In the genomic region with DNA sequence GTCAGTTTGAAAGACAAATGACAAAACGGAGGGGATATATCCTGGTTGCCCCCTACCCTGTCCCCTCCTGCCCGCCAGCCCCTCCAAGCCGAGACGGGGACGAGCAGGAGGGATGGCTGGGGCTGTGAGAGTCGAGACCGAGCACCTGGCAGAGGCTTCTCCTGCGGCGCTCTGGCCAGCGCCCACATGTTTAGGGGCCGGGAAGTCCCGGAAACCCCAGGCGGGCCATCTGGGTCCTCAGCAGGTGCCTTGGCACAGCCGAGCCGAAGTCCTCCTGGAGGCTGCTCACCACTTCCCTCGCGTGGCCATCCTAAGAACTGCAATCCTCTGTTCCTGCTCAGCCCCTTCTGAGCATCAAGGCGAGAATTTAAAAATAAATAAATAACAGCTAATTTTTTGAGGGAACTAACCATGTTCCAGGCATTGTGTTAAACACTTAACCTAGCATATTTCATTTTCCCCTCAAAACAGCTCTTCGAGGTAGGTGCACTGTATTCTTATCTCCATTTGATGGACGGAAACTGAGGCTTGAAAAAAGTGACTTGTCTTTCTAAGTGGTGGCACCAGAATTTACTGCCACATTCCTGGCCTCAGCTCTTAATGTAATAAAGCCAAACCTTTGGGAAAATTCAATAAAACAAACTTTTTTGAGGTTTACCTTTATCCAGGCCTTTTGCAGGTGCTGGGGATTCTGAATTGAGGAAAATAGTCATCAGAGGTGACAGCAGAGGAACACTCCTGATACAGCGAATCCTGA, we compare ENCODE assay signal across 8 cellular contexts. TPM values are rescaled to one million over a fixed set of nuclear protein-coding genes. Genes with fewer than 3 reads are reported as not detected.
DNase-seq lines count a peak whose midpoint lies in the region; ATAC-seq and TF ChIP-seq lines count a peak whose summit lies in the region.

No MANE protein-coding gene starts in this region.

- peak overlapping the region; percentile 17 to 40 for H3K9ac ChIP-seq in colonic mucosa (ENCODE audit: low read depth in 2 of 2, low read length in 2 of 2)

- H3K4me3 ChIP-seq in colonic mucosa: no peak overlapping the region
- H3K4me3 ChIP-seq in left lung: peak overlapping the region in 1 of 2 donors; percentile 17

- H3K27ac Mint-ChIP-seq in activated CD4-positive, alpha-beta T cell treated with anti-CD3 and anti-CD28 coated beads, Interleukin-2, amount 10 ng/mL, durations not matched to agents 24 days and 14 days: peak overlapping the region; percentile 15

- peaks cover 14% of the 10 kb centered on the region for H3K27me3 Mint-ChIP-seq in activated CD4-positive, alpha-beta T cell treated with anti-CD3 and anti-CD28 coated beads, Interleukin-2, amount 10 ng/mL, durations not matched to agents 24 days and 14 days

- H3K27me3 ChIP-seq in colonic mucosa (no peaks in the 10 kb centered on the region), left lung (no peaks in the 10 kb centered on the region)

- H3K36me3 ChIP-seq in colonic mucosa: no peaks in the 10 kb centered on the region
- no peaks in the 10 kb centered on the region for H3K36me3 ChIP-seq in left lung

- H3K9me3 Mint-ChIP-seq in activated CD4-positive, alpha-beta T cell treated with anti-CD3 and anti-CD28 coated beads, Interleukin-2, amount 10 ng/mL, durations not matched to agents 24 days and 14 days: no peaks in the 10 kb centered on the region

- TF ChIP-seq CTCF in colonic mucosa (IDR thresholded peaks at IDR 0.05) (peak; percentile 96), left lung (IDR thresholded peaks at IDR 0.05) (peak; percentile 92 to 97)

- no peak overlapping the region for H3K27ac ChIP-seq in colonic mucosa
- no peak overlapping the region for H3K27ac ChIP-seq in left lung

- no peaks in the 10 kb centered on the region for H3K36me3 Mint-ChIP-seq in activated CD4-positive, alpha-beta T cell treated with anti-CD3 and anti-CD28 coated beads, Interleukin-2, amount 10 ng/mL, durations not matched to agents 24 days and 14 days (ENCODE audit: low read depth)

- H3K4me1 ChIP-seq in colonic mucosa (peaks cover 4% of the 10 kb centered on the region), left lung (peaks cover 0 to 15% of the 10 kb centered on the region in 2 donors)

- ATAC-seq in GM18520 (IDR thresholded peaks at IDR 0.05; ENCODE audit: unreplicated experiment): peak; percentile 69
- peak; percentile 63 for ATAC-seq in HG03354 (IDR thresholded peaks at IDR 0.05; ENCODE audit: poor library complexity, severe bottlenecking, unreplicated experiment)
- peak; percentile 88 for ATAC-seq in left lung

- H3K9me3 ChIP-seq in colonic mucosa (no peaks in the 10 kb centered on the region), left lung (no peaks in the 10 kb centered on the region)

- DNase-seq in 8988T (peak; percentile 75), NCI-H524 (lab: John Stamatoyannopoulos, UW) (peak; percentile 50 to 87), colonic mucosa (peak; percentile 88), left lung (peak; percentile 83 to 91)
- DNase-seq in activated CD4-positive, alpha-beta T cell treated with anti-CD3 and anti-CD28 coated beads, Interleukin-2, amount 10 ng/mL, durations not matched to agents 24 days and 14 days: peak; percentile 95
- peak; percentile 78 to 89 for DNase-seq in stimulated activated CD4-positive, alpha-beta T cell treated with anti-CD3 and anti-CD28 coated beads, Interleukin-4, amount 100 ng/mL, for 48 hours (ENCODE audit: low read depth in 2 of 2)

- H3K4me1 Mint-ChIP-seq in activated CD4-positive, alpha-beta T cell treated with anti-CD3 and anti-CD28 coated beads, Interleukin-2, amount 10 ng/mL, durations not matched to agents 24 days and 14 days: peaks cover 13% of the 10 kb centered on the region

- peak overlapping the region; percentile 70 for H3K4me3 Mint-ChIP-seq in activated CD4-positive, alpha-beta T cell treated with anti-CD3 and anti-CD28 coated beads, Interleukin-2, amount 10 ng/mL, durations not matched to agents 24 days and 14 days

- intact Hi-C loops in activated CD4-positive, alpha-beta T cell treated with anti-CD3 and anti-CD28 coated beads, Interleukin-2, amount 10 ng/mL, durations not matched to agents 24 days and 14 days (cut with micrococcal nuclease): loop anchor here (1.0 to 10.0 kb wide), 5 partner anchors 22 to 524 kb away; a partner anchor contains a TSS
- intact Hi-C loops in colonic mucosa (cut with DNase I) (loop anchor here (5.0 kb wide), 3 partner anchors 42 to 193 kb away; a partner anchor contains a TSS), left lung (cut with DNase I) (loop anchor here in 1 of 2 donors (5.0 kb wide), 1 partner anchor 47 kb away; no protein-coding TSS in a partner anchor)

RNA-seq across cellular contexts. Expression of a gene that starts 3.5 kb away (rescaled TPM):
- total RNA-seq in activated CD4-positive, alpha-beta T cell treated with anti-CD3 and anti-CD28 coated beads, Interleukin-2, amount 10 ng/mL, durations not matched to agents 24 days and 14 days: 2.0 and 2.4 TPM in 2 replicates
- total RNA-seq in colonic mucosa: 1 to 10 TPM; 7.0 to 9.5 TPM
- total RNA-seq in left lung: 1 to 10 TPM; 4.4 to 5.0 TPM

RNA-seq across cellular contexts. Expression of a gene that starts 22.6 kb away (rescaled TPM):
- total RNA-seq in activated CD4-positive, alpha-beta T cell treated with anti-CD3 and anti-CD28 coated beads, Interleukin-2, amount 10 ng/mL, durations not matched to agents 24 days and 14 days: 66.5 and 73.2 TPM in 2 replicates
- total RNA-seq in colonic mucosa (10 to 100 TPM; 46.9 to 62.2 TPM), left lung (10 to 100 TPM; 54.6 to 56.0 TPM)
